In genomic region chr19:40941481-40942219, GRCh38 we compare ENCODE assay signal across 21 cellular contexts. TPM values are rescaled to one million over a fixed set of nuclear protein-coding genes. Genes with fewer than 3 reads are reported as not detected.
DNase-seq lines count a peak whose midpoint lies in the region; ATAC-seq and TF ChIP-seq lines count a peak whose summit lies in the region.
"Had no signal": no experiment of that assay in that cellular context is flagged by ENCODE, and none has a peak within 500 bp of the region (broad histone marks: within the 10 kb centered on the region; RNA-seq: fewer than 3 reads in every experiment).

No MANE protein-coding gene starts in this region.

- H3K4me3 ChIP-seq in GM23338, result no peak overlapping the region
- H3K4me3 ChIP-seq in PC-3 (ENCODE audit: low read length), result no peak overlapping the region
- H3K4me3 ChIP-seq in upper lobe of right lung, result no peak overlapping the region
- H3K4me3 ChIP-seq: BLaER1, HAP-1 had no signal

- DNase-seq in GM23338 (ENCODE audit: low spot score) (no peak), PC-3 (no peak), left lobe of liver (ENCODE audit: low spot score) (no peak), upper lobe of right lung (no peak)
- DNase-seq in effector CD4-positive, alpha-beta T cell, result no peak
- DNase-seq: CD4-positive, alpha-beta memory T cell; DMS153; DMS79; GDM1; KG1 had no signal

- CTCF ChIA-PET in PC-3 (lab: Charles Lee), result no interaction called here

- H3K4me1 ChIP-seq in GM23338 (ENCODE audit: insufficient read depth) (no peaks in the 10 kb centered on the region), PC-3 (ENCODE audit: insufficient read depth, low read length) (peaks cover 36% of the 10 kb centered on the region), upper lobe of right lung (no peaks in the 10 kb centered on the region)
- H3K4me1 ChIP-seq: BLaER1, HAP-1 had no signal

- H3K36me3 ChIP-seq in GM23338 (ENCODE audit: insufficient read depth) (no peaks in the 10 kb centered on the region), PC-3 (ENCODE audit: low read depth, low read length) (no peaks in the 10 kb centered on the region), upper lobe of right lung (peaks cover 9% of the 10 kb centered on the region)
- H3K36me3 ChIP-seq: BLaER1, HAP-1 had no signal

- H4K20me1 ChIP-seq in GM23338 (replicated peaks; ENCODE audit: insufficient read depth) (no peaks in the 10 kb centered on the region), PC-3 (ENCODE audit: low read length) (no peaks in the 10 kb centered on the region)
- H4K20me1 ChIP-seq: BLaER1 had no signal

- no peaks in the 10 kb centered on the region for H3K27me3 Mint-ChIP-seq in GM23338 (ENCODE audit: insufficient read depth, low read depth, poor library complexity)

- H3F3A ChIP-seq in GM23338 (replicated peaks; ENCODE audit: low read depth) (no peaks in the 10 kb centered on the region), PC-3 (ENCODE audit: low read length, unreplicated experiment) (no peaks in the 10 kb centered on the region)

- no peak overlapping the region for H3K4me3 Mint-ChIP-seq in GM23338
- H3K4me3 Mint-ChIP-seq: CD14-positive monocyte; CD4-positive, alpha-beta memory T cell; IgD-negative memory B cell had no signal

- POLR2A ChIA-PET in PC-3 (lab: Charles Lee; ENCODE audit: unreplicated experiment), result no interaction called here

- H3K9me3 Mint-ChIP-seq in GM23338, result peaks cover 15% of the 10 kb centered on the region

- H3K79me2 ChIP-seq in GM23338 (replicated peaks; ENCODE audit: insufficient read depth) (no peaks in the 10 kb centered on the region), PC-3 (ENCODE audit: low read length) (no peaks in the 10 kb centered on the region)

- H3K27ac ChIP-seq in GM23338 (ENCODE audit: low read depth) (no peak overlapping the region), PC-3 (ENCODE audit: low read length) (peak overlapping the region; percentile 44), upper lobe of right lung (no peak overlapping the region)
- H3K27ac ChIP-seq: BLaER1, HL-60 had no signal

- H3K9me3 ChIP-seq in PC-3 (ENCODE audit: low read length) (no peaks in the 10 kb centered on the region), upper lobe of right lung (no peaks in the 10 kb centered on the region)
- H3K9me3 ChIP-seq: BLaER1, HAP-1 had no signal

- intact Hi-C loops in PC-3 (cut with micrococcal nuclease), result no loop called here
- intact Hi-C loops in upper lobe of right lung (cut with DNase I), result no loop called here

- no TSS peak for BruUV-seq in PC-3 (replicated peaks; lab: Mats Ljungman, UMichigan)

- TF ChIP-seq CTCF in GM23338 (conservative IDR thresholded peaks at IDR 0.05; ENCODE audit: low read depth in 2 of 2) (no peak), PC-3 (conservative IDR thresholded peaks at IDR 0.05; ENCODE audit: low read depth, low read length) (no peak), upper lobe of right lung (IDR thresholded peaks at IDR 0.05) (no peak)

- no peaks in the 10 kb centered on the region for H3K9me2 ChIP-seq in GM23338 (ENCODE audit: insufficient read depth)
- no peaks in the 10 kb centered on the region for H3K9me2 ChIP-seq in PC-3 (replicated peaks; ENCODE audit: low read length)

- no peak overlapping the region for H3K4me2 ChIP-seq in GM23338
- no peak overlapping the region for H3K4me2 ChIP-seq in PC-3 (ENCODE audit: low read length)
- H3K4me2 ChIP-seq: BLaER1 had no signal

- H3K36me3 Mint-ChIP-seq in GM23338 (ENCODE audit: low read depth), result no peaks in the 10 kb centered on the region; the same call in 2 of the 3 replicates
- H3K36me3 Mint-ChIP-seq: CD14-positive monocyte; CD4-positive, alpha-beta memory T cell had no signal

- H3K27me3 ChIP-seq in GM23338 (ENCODE audit: insufficient read depth), result no peaks in the 10 kb centered on the region
- no peaks in the 10 kb centered on the region for H3K27me3 ChIP-seq in PC-3 (ENCODE audit: low read length)
- H3K27me3 ChIP-seq in upper lobe of right lung, result peaks cover 10% of the 10 kb centered on the region
- H3K27me3 ChIP-seq: BLaER1 had no signal

- H3K27ac Mint-ChIP-seq in GM23338, result no peak overlapping the region
- H3K27ac Mint-ChIP-seq: CD14-positive monocyte; CD4-positive, alpha-beta memory T cell; IgD-negative memory B cell had no signal

- no peak overlapping the region for H3K9ac ChIP-seq in PC-3 (ENCODE audit: low read length)
- H3K9ac ChIP-seq: BLaER1 had no signal

- H2AFZ ChIP-seq in GM23338, result peak overlapping the region; percentile 38; the same call in 1 of the 2 replicates
- no peak overlapping the region for H2AFZ ChIP-seq in PC-3 (ENCODE audit: low read length)

- no peaks in the 10 kb centered on the region for H3K4me1 Mint-ChIP-seq in GM23338
- H3K4me1 Mint-ChIP-seq: CD14-positive monocyte, IgD-negative memory B cell had no signal

- no peak for ATAC-seq in GM23338
- no peak for ATAC-seq in PC-3
- peak; percentile 52 for ATAC-seq in left lobe of liver
- peak; percentile 28 for ATAC-seq in upper lobe of right lung
- no peak for ATAC-seq in GM18873 (IDR thresholded peaks at IDR 0.05; ENCODE audit: low FRiP score, unreplicated experiment)
- no peak for ATAC-seq in GM18517 (IDR thresholded peaks at IDR 0.05; ENCODE audit: unreplicated experiment)

TF ChIP-seq in GM23338, 12 proteins besides CTCF, POLR2A, EP300 and RAD21 (continues in another document):
- TF ChIP-seq ZNF331 (CRISPR knock-in tag; IDR thresholded peaks at IDR 0.05; ENCODE audit: low read depth) (no peak), STAT1 (IDR thresholded peaks at IDR 0.05; ENCODE audit: unreplicated experiment) (no peak), JUNB (IDR thresholded peaks at IDR 0.05; ENCODE audit: unreplicated experiment) (no peak), EZH2 (IDR thresholded peaks at IDR 0.05; ENCODE audit: low read depth, unreplicated experiment) (no peak), ETS1 (IDR thresholded peaks at IDR 0.05) (no peak), EZH2phosphoT487 (IDR thresholded peaks at IDR 0.05; ENCODE audit: unreplicated experiment) (no peak), NANOG (IDR thresholded peaks at IDR 0.05; ENCODE audit: borderline replicate concordance) (no peak), ZNF114 (CRISPR knock-in tag; IDR thresholded peaks at IDR 0.05) (no peak)

RNA-seq across cellular contexts. Expression of gene CYP2B6, which starts 49.4 kb away (rescaled TPM):
- total RNA-seq in GM23338 (2014; rRNA removed; shearing (Covaris generic)), result 1.2 and 8.4 TPM in 2 replicates
- 2.9 and 3.9 TPM in 2 replicates for polyA plus RNA-seq in GM23338 (2016; fragmentation: Nextera tagmentation; extraction: Ambion mirVana)
- total RNA-seq in PC-3 (2014; rRNA removed), result not detected in 2 replicates
- 801 TPM for total RNA-seq in left lobe of liver
- total RNA-seq in upper lobe of right lung, result 1.9 TPM
- total RNA-seq: CD4-positive, alpha-beta memory T cell; Daoy; H4; HT1080 had no signal
- polyA plus RNA-seq: AG04450; CD14-positive monocyte; CD4-positive, alpha-beta memory T cell; IgD-negative memory B cell had no signal

RNA-seq across cellular contexts. Expression of gene CYP2A7, which starts 59.6 kb away (rescaled TPM):
- total RNA-seq in GM23338 (2014; rRNA removed; shearing (Covaris generic)), result 4.8 TPM in 1 of 2 replicates, not detected in the other
- polyA plus RNA-seq in GM23338 (2016; fragmentation: Nextera tagmentation; extraction: Ambion mirVana), result not detected in 2 replicates
- not detected in 2 replicates for total RNA-seq in PC-3 (2014; rRNA removed)
- total RNA-seq in left lobe of liver, result 485 TPM
- total RNA-seq in upper lobe of right lung, result 1.7 TPM
- total RNA-seq: CD4-positive, alpha-beta memory T cell; Daoy; H4; HT1080 had no signal
- polyA plus RNA-seq: AG04450; CD14-positive monocyte; CD4-positive, alpha-beta memory T cell; IgD-negative memory B cell had no signal

Comparison
In these comparisons a context has a peak if more than half of its experiments do, and no peak if none do; other contexts are left out.
1. ATAC-seq: peak in left lobe of liver (single experiment) and upper lobe of right lung (single experiment); none in GM23338 (single experiment), PC-3 (single experiment), GM18873 (single experiment) and GM18517 (single experiment).
2. RNA of gene CYP2B6, which starts 49.4 kb away (total RNA-seq): 801 TPM in left lobe of liver (single experiment); 1.2 to 8.4 TPM in GM23338, 1.9 TPM in upper lobe of right lung (single experiment) and not detected in PC-3; every median in the first group is over 10 times any median in the second.
3. RNA of gene CYP2A7, which starts 59.6 kb away (total RNA-seq): 485 TPM in left lobe of liver (single experiment); 1.7 TPM in upper lobe of right lung (single experiment), 4.8 TPM in GM23338 and not detected in PC-3; every median in the first group is over 10 times any median in the second.